In genomic region chr11:937853-938261, GRCh38 we compare ENCODE assay signal across 1 cellular context.
TF ChIP-seq lines count a peak whose summit lies in the region.

No MANE protein-coding gene starts in this region.

TF ChIP-seq in K562, 482 proteins besides CTCF, POLR2A, EP300 and RAD21 (continued from another document and continues in another):
- TF ChIP-seq ARID3B (CRISPR knock-in tag; IDR thresholded peaks at IDR 0.05; ENCODE audit: borderline replicate concordance): no peak
- no peak for TF ChIP-seq TAF1 (IDR thresholded peaks at IDR 0.05; ENCODE audit: control insufficient read depth, extremely low read depth, insufficient read depth, low read length, severe bottlenecking)
- peak; percentile 1 for TF ChIP-seq MEIS2 (IDR thresholded peaks at IDR 0.05; ENCODE audit: partially characterized antibody)
- TF ChIP-seq, protein P1, sequence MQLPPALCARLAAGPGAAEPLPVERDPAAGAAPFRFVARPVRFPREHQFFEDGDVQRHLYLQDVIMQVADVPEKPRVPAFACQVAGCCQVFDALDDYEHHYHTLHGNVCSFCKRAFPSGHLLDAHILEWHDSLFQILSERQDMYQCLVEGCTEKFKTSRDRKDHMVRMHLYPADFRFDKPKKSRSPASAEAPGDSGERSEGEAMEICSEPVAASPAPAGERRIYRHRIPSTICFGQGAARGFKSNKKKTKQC (CRISPR knock-in tag; IDR thresholded peaks at IDR 0.05): no peak
- TF ChIP-seq, protein P2, sequence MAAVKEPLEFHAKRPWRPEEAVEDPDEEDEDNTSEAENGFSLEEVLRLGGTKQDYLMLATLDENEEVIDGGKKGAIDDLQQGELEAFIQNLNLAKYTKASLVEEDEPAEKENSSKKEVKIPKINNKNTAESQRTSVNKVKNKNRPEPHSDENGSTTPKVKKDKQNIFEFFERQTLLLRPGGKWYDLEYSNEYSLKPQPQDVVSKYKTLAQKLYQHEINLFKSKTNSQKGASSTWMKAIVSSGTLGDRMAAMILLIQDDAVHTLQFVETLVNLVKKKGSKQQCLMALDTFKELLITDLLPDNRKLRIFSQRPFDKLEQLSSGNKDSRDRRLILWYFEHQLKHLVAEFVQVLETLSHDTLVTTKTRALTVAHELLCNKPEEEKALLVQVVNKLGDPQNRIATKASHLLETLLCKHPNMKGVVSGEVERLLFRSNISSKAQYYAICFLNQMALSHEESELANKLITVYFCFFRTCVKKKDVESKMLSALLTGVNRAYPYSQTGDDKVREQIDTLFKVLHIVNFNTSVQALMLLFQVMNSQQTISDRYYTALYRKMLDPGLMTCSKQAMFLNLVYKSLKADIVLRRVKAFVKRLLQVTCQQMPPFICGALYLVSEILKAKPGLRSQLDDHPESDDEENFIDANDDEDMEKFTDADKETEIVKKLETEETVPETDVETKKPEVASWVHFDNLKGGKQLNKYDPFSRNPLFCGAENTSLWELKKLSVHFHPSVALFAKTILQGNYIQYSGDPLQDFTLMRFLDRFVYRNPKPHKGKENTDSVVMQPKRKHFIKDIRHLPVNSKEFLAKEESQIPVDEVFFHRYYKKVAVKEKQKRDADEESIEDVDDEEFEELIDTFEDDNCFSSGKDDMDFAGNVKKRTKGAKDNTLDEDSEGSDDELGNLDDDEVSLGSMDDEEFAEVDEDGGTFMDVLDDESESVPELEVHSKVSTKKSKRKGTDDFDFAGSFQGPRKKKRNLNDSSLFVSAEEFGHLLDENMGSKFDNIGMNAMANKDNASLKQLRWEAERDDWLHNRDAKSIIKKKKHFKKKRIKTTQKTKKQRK (IDR thresholded peaks at IDR 0.05; ENCODE audit: borderline replicate concordance, low read depth, low read length): no peak
- no peak for TF ChIP-seq ZNF41 (CRISPR knock-in tag; conservative IDR thresholded peaks at IDR 0.05)
- no peak for TF ChIP-seq THRA (IDR thresholded peaks at IDR 0.05)
- TF ChIP-seq NELFE (IDR thresholded peaks at IDR 0.05; ENCODE audit: insufficient read depth, insufficient read length): no peak
- no peak for TF ChIP-seq ZNF121 (CRISPR knock-in tag; conservative IDR thresholded peaks at IDR 0.05)
- TF ChIP-seq ZBTB40 (IDR thresholded peaks at IDR 0.05): no peak
- no peak for TF ChIP-seq ZBTB40 (CRISPR knock-in tag; IDR thresholded peaks at IDR 0.05)
- no peak for TF ChIP-seq HINFP (tag; conservative IDR thresholded peaks at IDR 0.05; ENCODE audit: low read depth)
- no peak for TF ChIP-seq THAP7 (CRISPR knock-in tag; IDR thresholded peaks at IDR 0.05)
- TF ChIP-seq PURB (CRISPR knock-in tag; IDR thresholded peaks at IDR 0.05; ENCODE audit: low read depth): no peak
- no peak for TF ChIP-seq TAF15 (IDR thresholded peaks at IDR 0.05; ENCODE audit: low read depth, low read length)
- no peak for TF ChIP-seq POLR3A (IDR thresholded peaks at IDR 0.05; ENCODE audit: borderline replicate concordance, extremely low read depth, insufficient read depth, insufficient read length)
- no peak for TF ChIP-seq ZNF449 (CRISPR knock-in tag; IDR thresholded peaks at IDR 0.05)
- TF ChIP-seq SMARCA5 (IDR thresholded peaks at IDR 0.05): no peak
- no peak for TF ChIP-seq E2F3 (CRISPR knock-in tag; IDR thresholded peaks at IDR 0.05)
- TF ChIP-seq MECOM (CRISPR knock-in tag; IDR thresholded peaks at IDR 0.05): no peak
- TF ChIP-seq SIX5 (IDR thresholded peaks at IDR 0.05; ENCODE audit: borderline replicate concordance in 1 of 2, insufficient read depth in 1 of 2, low read depth in 1 of 2, low read length in 2 of 2): no peak
- TF ChIP-seq ZNF780A (CRISPR knock-in tag; IDR thresholded peaks at IDR 0.05): no peak
- TF ChIP-seq STAT5B (CRISPR knock-in tag; IDR thresholded peaks at IDR 0.05): no peak
- no peak for TF ChIP-seq PHF20 (IDR thresholded peaks at IDR 0.05; ENCODE audit: partially characterized antibody)
- no peak for TF ChIP-seq FOXP1 (CRISPR knock-in tag; IDR thresholded peaks at IDR 0.05)
- peak; percentile 75 for TF ChIP-seq NFE2 (IDR thresholded peaks at IDR 0.05; ENCODE audit: low read depth)
- TF ChIP-seq BDP1 (IDR thresholded peaks at IDR 0.05; ENCODE audit: insufficient read depth, insufficient read length): no peak
- TF ChIP-seq ZNF174 (CRISPR knock-in tag; IDR thresholded peaks at IDR 0.05): no peak
- TF ChIP-seq FOXK2 (conservative IDR thresholded peaks at IDR 0.05 in 1 of 2, IDR thresholded peaks at IDR 0.05 in 1 of 2; ENCODE audit: low read depth in 2 of 2): no peak
- no peak for TF ChIP-seq HMGN3 (IDR thresholded peaks at IDR 0.05; ENCODE audit: borderline replicate concordance, extremely low read depth, insufficient read length, low read depth, low read length)
- no peak for TF ChIP-seq IFI16 (CRISPR knock-in tag; IDR thresholded peaks at IDR 0.05)
- no peak for TF ChIP-seq BHLHE40 (IDR thresholded peaks at IDR 0.05; ENCODE audit: low read length)
- TF ChIP-seq PHB (CRISPR knock-in tag; IDR thresholded peaks at IDR 0.05): no peak
- TF ChIP-seq KLF6 (CRISPR knock-in tag; IDR thresholded peaks at IDR 0.05; ENCODE audit: borderline replicate concordance): no peak
- no peak for TF ChIP-seq TCFL5 (CRISPR knock-in tag; conservative IDR thresholded peaks at IDR 0.05)
- no peak for TF ChIP-seq ZZZ3 (IDR thresholded peaks at IDR 0.05)
- no peak for TF ChIP-seq SMAD1 (IDR thresholded peaks at IDR 0.05; ENCODE audit: low read depth, low read length, partially characterized antibody)
- TF ChIP-seq, protein P3, sequence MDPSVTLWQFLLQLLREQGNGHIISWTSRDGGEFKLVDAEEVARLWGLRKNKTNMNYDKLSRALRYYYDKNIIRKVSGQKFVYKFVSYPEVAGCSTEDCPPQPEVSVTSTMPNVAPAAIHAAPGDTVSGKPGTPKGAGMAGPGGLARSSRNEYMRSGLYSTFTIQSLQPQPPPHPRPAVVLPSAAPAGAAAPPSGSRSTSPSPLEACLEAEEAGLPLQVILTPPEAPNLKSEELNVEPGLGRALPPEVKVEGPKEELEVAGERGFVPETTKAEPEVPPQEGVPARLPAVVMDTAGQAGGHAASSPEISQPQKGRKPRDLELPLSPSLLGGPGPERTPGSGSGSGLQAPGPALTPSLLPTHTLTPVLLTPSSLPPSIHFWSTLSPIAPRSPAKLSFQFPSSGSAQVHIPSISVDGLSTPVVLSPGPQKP (CRISPR knock-in tag; IDR thresholded peaks at IDR 0.05): no peak
- no peak for TF ChIP-seq ASH1L (IDR thresholded peaks at IDR 0.05; ENCODE audit: borderline replicate concordance, low read depth, partially characterized antibody)
- no peak for TF ChIP-seq TCF15 (CRISPR knock-in tag; IDR thresholded peaks at IDR 0.05)
